ENCODE assay signal across 8 cellular contexts in genomic region chr19:23686622-23687423, GRCh38. TPM values are rescaled to one million over a fixed set of nuclear protein-coding genes. Genes with fewer than 3 reads are reported as not detected.
DNase-seq lines count a peak whose midpoint lies in the region; ATAC-seq and TF ChIP-seq lines count a peak whose summit lies in the region.

TSS of gene ZNF675 (minus strand) at chr19:23687212. CDS start at chr19:23687033, 179 bp downstream.

- POLR2A ChIA-PET in BJ (lab: Charles Lee): no interaction called here

- H3K4me1 ChIP-seq in right lobe of liver: no peaks in the 10 kb centered on the region

- CTCF ChIA-PET in BJ (lab: Yijun Ruan, JAX): no interaction called here

- 0% methylated on average over 12 of the region's 32 CpGs for WGBS in right lobe of liver (ENCODE audit: insufficient coverage, low coverage, low lambda C conversion rate, missing lambda C conversion rate)

- ATAC-seq in HG03460 (IDR thresholded peaks at IDR 0.05; ENCODE audit: unreplicated experiment) (peak; percentile 89), right lobe of liver (peak; percentile 95 to 96 (median 96))

- H3K4me3 ChIP-seq in BJ (ENCODE audit: low read depth, low read length): peak within 1 kb of the TSS; percentile 88
- peak within 1 kb of the TSS; percentile 72 to 85 (median 80) for H3K4me3 ChIP-seq in right lobe of liver

- no peaks in the 10 kb centered on the region for H3K36me3 ChIP-seq in BJ (ENCODE audit: control insufficient read depth, insufficient read depth, low read length)
- H3K36me3 ChIP-seq in right lobe of liver: no peaks in the 10 kb centered on the region

- no peaks in the 10 kb centered on the region for H3K9me3 ChIP-seq in right lobe of liver

- peak within 1 kb of the TSS; percentile 61 to 70 (median 64) for H3K27ac ChIP-seq in right lobe of liver

- TF ChIP-seq POLR2A in right lobe of liver (IDR thresholded peaks at IDR 0.05): peak; percentile 48

- DNase-seq in BJ (ENCODE audit: low read depth): peak; percentile 63
- peak; percentile 54 for DNase-seq in GM19240 (ENCODE audit: insufficient read length, low spot score)
- peak; percentile 73 for DNase-seq in NCI-H526 treated with DMSO at 0.1 percent for 48 hours (lab: John Stamatoyannopoulos, UW)
- peak; percentile 84 to 85 for DNase-seq in activated CD4-positive, alpha-beta T cell treated with anti-CD3 and anti-CD28 coated beads, Interleukin-2, amount 50 U/mL, for 4 hours
- DNase-seq in dermis microvascular lymphatic vessel endothelial cell (ENCODE audit: low read depth in 2 of 2): peak; percentile 88 to 94
- DNase-seq in right lobe of liver: peak; percentile 87 to 92 (median 89)
- peak; percentile 78 to 85 for DNase-seq in stimulated activated CD4-positive, alpha-beta T cell treated with anti-CD3 and anti-CD28 coated beads, Interleukin-4, amount 100 ng/mL, for 4 hours

- intact Hi-C loops in right lobe of liver (cut with DNase I): no loop called here

- H3K27me3 ChIP-seq in BJ (ENCODE audit: control insufficient read depth, insufficient read depth, low read length): no peaks in the 10 kb centered on the region
- no peaks in the 10 kb centered on the region for H3K27me3 ChIP-seq in right lobe of liver

- no peak for TF ChIP-seq CTCF in BJ (IDR thresholded peaks at IDR 0.05; ENCODE audit: insufficient read depth, low read depth, low read length)
- no peak for TF ChIP-seq CTCF in right lobe of liver (IDR thresholded peaks at IDR 0.05)

RNA-seq across cellular contexts. Expression of gene ZNF675, which starts in this region (rescaled TPM):
- polyA plus RNA-seq in BJ (2011; rRNA removed): 4.2 TPM in 2 replicates
- 1.7 and 3.0 TPM in 2 replicates for polyA minus RNA-seq in BJ (2011; rRNA and poly(A)+ RNA removed)
- total RNA-seq in dermis microvascular lymphatic vessel endothelial cell (5.9 and 7.0 TPM in 2 replicates), right lobe of liver (1 to 10 TPM; 1.1 to 5.3 (median 2.4) TPM)

Comparison
In these comparisons a context has a peak if more than half of its experiments do, and no peak if none do; other contexts are left out.
1. Peak in every context shown above with its lines: DNase-seq, ATAC-seq, H3K4me3 ChIP-seq and H3K27ac ChIP-seq.